In the genomic region with DNA sequence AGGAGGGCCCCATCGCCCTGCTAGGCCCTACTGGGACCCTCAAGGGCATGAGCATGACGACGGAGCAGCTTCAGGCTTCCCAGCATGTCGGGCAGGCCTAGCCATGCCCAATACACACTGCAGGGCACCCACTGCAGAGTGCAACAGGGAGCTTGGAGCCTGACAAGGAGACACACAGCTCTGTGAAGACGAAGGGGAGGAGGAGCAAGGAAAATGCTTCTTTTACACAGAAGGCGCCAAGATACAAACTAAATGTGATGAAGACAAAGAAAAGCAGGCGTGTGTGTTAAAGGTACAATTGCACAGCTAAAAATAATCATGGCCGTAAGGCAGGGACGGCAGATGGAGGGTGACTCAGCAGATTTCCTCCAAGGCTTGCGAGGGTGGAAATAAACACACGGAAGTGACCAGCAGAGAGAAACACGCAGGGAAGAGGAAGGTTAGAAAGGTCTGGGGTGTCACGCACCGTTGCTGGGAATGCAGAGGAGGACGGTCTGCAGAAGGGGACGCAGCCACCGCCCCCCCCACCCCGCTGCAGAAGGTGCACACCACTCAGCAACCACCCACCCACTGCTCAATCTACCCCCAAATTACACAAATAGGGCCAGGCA, we compare ENCODE assay signal across 9 cellular contexts.
DNase-seq lines count a peak whose midpoint lies in the region; ATAC-seq, FAIRE-seq and TF ChIP-seq lines count a peak whose summit lies in the region.
"Had no signal": no experiment of that assay in that cellular context is flagged by ENCODE, and none has a peak within 500 bp of the region (broad histone marks: within the 10 kb centered on the region; RNA-seq: fewer than 3 reads in every experiment).

No MANE protein-coding gene starts in this region.

- H3K9me3 ChIP-seq in GM12878 (replicated peaks; ENCODE audit: control insufficient read depth, insufficient read depth, low read length) (no peaks in the 10 kb centered on the region), iPS-20b (ENCODE audit: insufficient read depth, low read depth, low read length) (no peaks in the 10 kb centered on the region), skeletal muscle satellite cell (replicated peaks; ENCODE audit: low read length) (no peaks in the 10 kb centered on the region)

- H3K27ac ChIP-seq in GM12878 (ENCODE audit: control insufficient read depth, insufficient read depth) (peak overlapping the region; percentile 52), iPS-20b (ENCODE audit: low read length) (no peak overlapping the region)

- RAD21 ChIA-PET in GM12878 (lab: Charles Lee; ENCODE audit: unreplicated experiment), result no interaction called here

- peak overlapping the region; percentile 13; the same call in 1 of the 2 replicates for H3K9ac ChIP-seq in GM12878 (ENCODE audit: control insufficient read depth, insufficient read depth, low read length)
- H3K9ac ChIP-seq in iPS-20b (ENCODE audit: low read depth, low read length), result peak overlapping the region; percentile 22; the same call in 1 of the 2 replicates
- H3K9ac ChIP-seq in skeletal muscle satellite cell (ENCODE audit: low read depth, low read length), result peak overlapping the region; percentile 70

- SMC1A ChIA-PET in GM12878 (lab: Charles Lee; ENCODE audit: uncharacterized antibody, unreplicated experiment), result interaction anchor here (0.8 to 2.0 kb wide), 3 partner anchors 8 to 36 kb away, joined by 3 to 7 read pairs (median 3); no protein-coding TSS in a partner anchor

- TF ChIP-seq POLR2A in GM12878 (IDR thresholded peaks at IDR 0.05; ENCODE audit: low read depth, low read length), result peak; percentile 12; the same call in 1 of the 2 replicates

- no TSS peak for BruUV-seq in GM12878 (replicated peaks; lab: Mats Ljungman, UMichigan)

- peaks cover 87% of the 10 kb centered on the region for H3K79me2 ChIP-seq in GM12878 (ENCODE audit: control insufficient read depth, insufficient read depth, low read length)

- DNase-seq in NCI-H82 (lab: John Stamatoyannopoulos, UW) (peak; percentile 64), NCI-H82 treated with DMSO at 0.1 percent for 48 hours (lab: John Stamatoyannopoulos, UW; ENCODE audit: unreplicated experiment) (no peak), NCI-H526 treated with DMSO at 0.1 percent for 48 hours (lab: John Stamatoyannopoulos, UW) (peak; percentile 19), GM12878 (ENCODE audit: low read depth, low spot score) (no peak)

- TF ChIP-seq EP300 in GM12878 (IDR thresholded peaks at IDR 0.05; ENCODE audit: borderline replicate concordance in 1 of 2, control insufficient read depth in 1 of 2, low read depth in 2 of 2, low read length in 2 of 2), result no peak

- peak overlapping the region; percentile 36; the same call in 1 of the 2 replicates for H3K4me3 ChIP-seq in GM12878
- no peak overlapping the region for H3K4me3 ChIP-seq in iPS-20b (ENCODE audit: low read length)
- peak overlapping the region; percentile 51 for H3K4me3 ChIP-seq in skeletal muscle satellite cell (ENCODE audit: low read length)

- H3K27me3 ChIP-seq in GM12878 (replicated peaks in 1 of 2; ENCODE audit: control insufficient read depth in 2 of 2, insufficient read depth in 2 of 2, low read length in 1 of 2), result no peaks in the 10 kb centered on the region
- no peaks in the 10 kb centered on the region for H3K27me3 ChIP-seq in iPS-20b (ENCODE audit: insufficient read depth, low read length)
- H3K27me3 ChIP-seq in skeletal muscle satellite cell (ENCODE audit: control insufficient read depth, insufficient read depth, low read length), result no peaks in the 10 kb centered on the region

- peaks cover 8% of the 10 kb centered on the region for H4K20me1 ChIP-seq in GM12878 (ENCODE audit: control insufficient read depth, insufficient read depth)

- POLR2A ChIA-PET in GM12878 (lab: Charles Lee), result interaction anchor here (0.6 to 1.3 kb wide), 3 partner anchors 36 to 399 kb away, joined by 3 read pairs; a partner anchor contains a TSS

- FAIRE-seq in GM12878 (lab: Jason Lieb, UNC), result peak; percentile 41
- FAIRE-seq: G401.6 had no signal

- CTCF ChIA-PET in GM12878 (lab: Yijun Ruan, JAX), result interaction anchor here (1.3 kb wide), 1 partner anchor 183 kb away, joined by 5 read pairs; a partner anchor contains a TSS

- in situ Hi-C loops in GM12878 (cut with MboI), result no loop called here

- 15% methylated on average over 18 of the region's 18 CpGs for WGBS in GM12878 (ENCODE audit: insufficient coverage, insufficient replicate concordance, low lambda C conversion rate, missing lambda C conversion rate)

- no peak for TF ChIP-seq CTCF in GM12878 (IDR thresholded peaks at IDR 0.05 in 2 of 3, conservative IDR thresholded peaks at IDR 0.05 in 1 of 3; ENCODE audit: control insufficient read depth in 2 of 3, extremely low read depth in 1 of 3, insufficient read depth in 1 of 3, low read depth in 3 of 3, low read length in 3 of 3)

- H3K4me1 ChIP-seq in GM12878 (ENCODE audit: control insufficient read depth, insufficient read depth, low read length), result peaks cover 48% of the 10 kb centered on the region
- H3K4me1 ChIP-seq in iPS-20b (ENCODE audit: insufficient read depth, low read length), result peaks cover 38% of the 10 kb centered on the region
- H3K4me1 ChIP-seq in skeletal muscle satellite cell (ENCODE audit: control insufficient read depth, insufficient read depth, low read length), result peaks cover 89% of the 10 kb centered on the region

- no peak overlapping the region for H2AFZ ChIP-seq in GM12878 (ENCODE audit: control insufficient read depth, low read depth, low read length)

- ATAC-seq in GM12878, result peak; percentile 38
- ATAC-seq in HG03108 (IDR thresholded peaks at IDR 0.05; ENCODE audit: unreplicated experiment), result no peak
- no peak for ATAC-seq in HG02981 (IDR thresholded peaks at IDR 0.05; ENCODE audit: unreplicated experiment)

- intact Hi-C loops in GM12878 (cut with micrococcal nuclease; ENCODE audit: unreplicated experiment), result no loop called here

- H3K4me2 ChIP-seq in GM12878 (ENCODE audit: control insufficient read depth, insufficient read depth) (peak overlapping the region; percentile 84), skeletal muscle satellite cell (ENCODE audit: low read length) (peak overlapping the region; percentile 76)

- TF ChIP-seq RAD21 in GM12878 (IDR thresholded peaks at IDR 0.05; ENCODE audit: insufficient read depth, low read depth, low read length), result no peak

- peaks cover 2 to 3% of the 10 kb centered on the region in 2 experiments; a peak in 2 of 4 replicates for H3K36me3 ChIP-seq in GM12878 (ENCODE audit: control insufficient read depth in 2 of 2, insufficient read depth in 2 of 2, low read length in 1 of 2)
- no peaks in the 10 kb centered on the region for H3K36me3 ChIP-seq in iPS-20b (ENCODE audit: insufficient read depth, low read depth, low read length)
- peaks cover 21% of the 10 kb centered on the region for H3K36me3 ChIP-seq in skeletal muscle satellite cell (ENCODE audit: insufficient read depth, low read length)

TF ChIP-seq in GM12878, 131 proteins besides CTCF, POLR2A, EP300 and RAD21 (continues in another document):
- TF ChIP-seq YY1 (IDR thresholded peaks at IDR 0.05; ENCODE audit: low read depth, low read length) (peak; percentile 26; the same call in 1 of the 2 replicates), MEF2A (IDR thresholded peaks at IDR 0.05; ENCODE audit: insufficient read depth, low read depth, low read length) (0 out of 2 replicates have a peak, but pooled peaks have one; percentile 48), ETV6 (conservative IDR thresholded peaks at IDR 0.05 in 1 of 2, IDR thresholded peaks at IDR 0.05 in 1 of 2; ENCODE audit: borderline replicate concordance in 1 of 2, low read depth in 1 of 2) (peak in 1 of 2 experiments; percentile 65; a peak in 1 of 4 replicates), TBL1XR1 (IDR thresholded peaks at IDR 0.05; ENCODE audit: low read depth, low read length) (no peak), PAX5 (IDR thresholded peaks at IDR 0.05; ENCODE audit: borderline replicate concordance, low read depth, low read length) (no peak), BACH1 (IDR thresholded peaks at IDR 0.05; ENCODE audit: borderline replicate concordance) (peak; percentile 100), FOXK2 (IDR thresholded peaks at IDR 0.05) (0 out of 2 replicates have a peak, but pooled peaks have one; percentile 19)
- TF ChIP-seq, protein P1, sequence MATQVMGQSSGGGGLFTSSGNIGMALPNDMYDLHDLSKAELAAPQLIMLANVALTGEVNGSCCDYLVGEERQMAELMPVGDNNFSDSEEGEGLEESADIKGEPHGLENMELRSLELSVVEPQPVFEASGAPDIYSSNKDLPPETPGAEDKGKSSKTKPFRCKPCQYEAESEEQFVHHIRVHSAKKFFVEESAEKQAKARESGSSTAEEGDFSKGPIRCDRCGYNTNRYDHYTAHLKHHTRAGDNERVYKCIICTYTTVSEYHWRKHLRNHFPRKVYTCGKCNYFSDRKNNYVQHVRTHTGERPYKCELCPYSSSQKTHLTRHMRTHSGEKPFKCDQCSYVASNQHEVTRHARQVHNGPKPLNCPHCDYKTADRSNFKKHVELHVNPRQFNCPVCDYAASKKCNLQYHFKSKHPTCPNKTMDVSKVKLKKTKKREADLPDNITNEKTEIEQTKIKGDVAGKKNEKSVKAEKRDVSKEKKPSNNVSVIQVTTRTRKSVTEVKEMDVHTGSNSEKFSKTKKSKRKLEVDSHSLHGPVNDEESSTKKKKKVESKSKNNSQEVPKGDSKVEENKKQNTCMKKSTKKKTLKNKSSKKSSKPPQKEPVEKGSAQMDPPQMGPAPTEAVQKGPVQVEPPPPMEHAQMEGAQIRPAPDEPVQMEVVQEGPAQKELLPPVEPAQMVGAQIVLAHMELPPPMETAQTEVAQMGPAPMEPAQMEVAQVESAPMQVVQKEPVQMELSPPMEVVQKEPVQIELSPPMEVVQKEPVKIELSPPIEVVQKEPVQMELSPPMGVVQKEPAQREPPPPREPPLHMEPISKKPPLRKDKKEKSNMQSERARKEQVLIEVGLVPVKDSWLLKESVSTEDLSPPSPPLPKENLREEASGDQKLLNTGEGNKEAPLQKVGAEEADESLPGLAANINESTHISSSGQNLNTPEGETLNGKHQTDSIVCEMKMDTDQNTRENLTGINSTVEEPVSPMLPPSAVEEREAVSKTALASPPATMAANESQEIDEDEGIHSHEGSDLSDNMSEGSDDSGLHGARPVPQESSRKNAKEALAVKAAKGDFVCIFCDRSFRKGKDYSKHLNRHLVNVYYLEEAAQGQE (IDR thresholded peaks at IDR 0.05; ENCODE audit: low read depth, low read length), result no peak
- TF ChIP-seq, protein P2, sequence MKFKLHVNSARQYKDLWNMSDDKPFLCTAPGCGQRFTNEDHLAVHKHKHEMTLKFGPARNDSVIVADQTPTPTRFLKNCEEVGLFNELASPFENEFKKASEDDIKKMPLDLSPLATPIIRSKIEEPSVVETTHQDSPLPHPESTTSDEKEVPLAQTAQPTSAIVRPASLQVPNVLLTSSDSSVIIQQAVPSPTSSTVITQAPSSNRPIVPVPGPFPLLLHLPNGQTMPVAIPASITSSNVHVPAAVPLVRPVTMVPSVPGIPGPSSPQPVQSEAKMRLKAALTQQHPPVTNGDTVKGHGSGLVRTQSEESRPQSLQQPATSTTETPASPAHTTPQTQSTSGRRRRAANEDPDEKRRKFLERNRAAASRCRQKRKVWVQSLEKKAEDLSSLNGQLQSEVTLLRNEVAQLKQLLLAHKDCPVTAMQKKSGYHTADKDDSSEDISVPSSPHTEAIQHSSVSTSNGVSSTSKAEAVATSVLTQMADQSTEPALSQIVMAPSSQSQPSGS (IDR thresholded peaks at IDR 0.05; ENCODE audit: low read length), result no peak

Comparison
In these comparisons a context has a peak if more than half of its experiments do, and no peak if none do; other contexts are left out.
1. DNase-seq: peak in NCI-H82 (single experiment) and NCI-H526 treated with DMSO at 0.1 percent for 48 hours (single experiment); none in NCI-H82 treated with DMSO at 0.1 percent for 48 hours (single experiment) and GM12878 (single experiment).
2. H3K9ac ChIP-seq: peak in every context shown above with its lines; median percentile 70 in skeletal muscle satellite cell; 22 in iPS-20b; 13 in GM12878.